ENCODE assay signal across 11 cellular contexts in genomic region chr13:99303863-99304521, GRCh38. TPM values are rescaled to one million over a fixed set of nuclear protein-coding genes. Genes with fewer than 3 reads are reported as not detected.
A peak's percentile ranks its signal among the peaks of the same experiment; 100 is the strongest.
DNase-seq lines count a peak whose midpoint lies in the region; ATAC-seq and TF ChIP-seq lines count a peak whose summit lies in the region.
"Had no signal": no experiment of that assay in that cellular context is flagged by ENCODE, and none has a peak within 500 bp of the region (broad histone marks: within the 10 kb centered on the region; RNA-seq: fewer than 3 reads in every experiment).

No MANE protein-coding gene starts in this region.

- H3K4me1 Mint-ChIP-seq in memory B cell: peaks cover 42% of the 10 kb centered on the region

- DNase-seq in activated T-cell treated with anti-CD3 and anti-CD28 coated beads for 1 hour (ENCODE audit: low read depth) (peak; percentile 25), activated T-cell treated with anti-CD3 and anti-CD28 coated beads for 4 hours (no peak), memory B cell (ENCODE audit: low spot score in 2 of 2) (no peak), foreskin keratinocyte (no peak), DMS53 treated with DMSO at 0.1 percent for 48 hours (lab: John Stamatoyannopoulos, UW; ENCODE audit: unreplicated experiment) (no peak)
- DNase-seq in activated T-helper 9 cell treated with anti-CD3 and anti-CD28 coated beads, Interleukin-2, amount 50 U/mL, for 16 hours (ENCODE audit: low read depth): peak; percentile 46
- DNase-seq: ACHN had no signal

- H3K27ac Mint-ChIP-seq in memory B cell: peak overlapping the region; percentile 87

- H3K4me3 Mint-ChIP-seq in memory B cell: peak overlapping the region; percentile 100

- ATAC-seq in memory B cell (ENCODE audit: low read depth) (no peak), foreskin keratinocyte (no peak), GM21528 (IDR thresholded peaks at IDR 0.05; ENCODE audit: low FRiP score, unreplicated experiment) (no peak)

- no peak for TF ChIP-seq CTCF in foreskin keratinocyte (conservative IDR thresholded peaks at IDR 0.05)

- no peaks in the 10 kb centered on the region for H3K9me3 Mint-ChIP-seq in memory B cell

- 76% methylated on average over 14 of the region's 14 CpGs for WGBS in thymus

- no peak overlapping the region for H3K4me3 ChIP-seq in thymus (ENCODE audit: low read length)

- H3K27me3 Mint-ChIP-seq in memory B cell: no peaks in the 10 kb centered on the region

- H3K9me3 ChIP-seq in thymus (ENCODE audit: control insufficient read depth): no peaks in the 10 kb centered on the region

- H3K4me1 ChIP-seq in thymus (ENCODE audit: control insufficient read depth, insufficient read depth, low read length) (no peaks in the 10 kb centered on the region), foreskin keratinocyte (peaks cover 7% of the 10 kb centered on the region)

- peaks cover 5% of the 10 kb centered on the region for H3K36me3 ChIP-seq in thymus (ENCODE audit: control insufficient read depth, insufficient read depth)

- H3K27me3 ChIP-seq in thymus (ENCODE audit: control insufficient read depth, insufficient read depth) (no peaks in the 10 kb centered on the region), foreskin keratinocyte (no peaks in the 10 kb centered on the region)

- peak overlapping the region; percentile 25 for H3K27ac ChIP-seq in thymus (ENCODE audit: low read depth)
- H3K27ac ChIP-seq in foreskin keratinocyte: no peak overlapping the region

- H3K36me3 Mint-ChIP-seq in memory B cell: peaks cover 38% of the 10 kb centered on the region

RNA-seq across cellular contexts. Expression of gene GPR183, which starts 3.2 kb away (rescaled TPM):
- 33.0 TPM for polyA plus RNA-seq in thymus
- total RNA-seq in foreskin keratinocyte: not detected in 2 replicates
- polyA plus RNA-seq in foreskin keratinocyte: not detected in 2 replicates
- total RNA-seq: renal cortical epithelial cell had no signal

RNA-seq across cellular contexts. Expression of gene GPR18, which starts 45.8 kb away (rescaled TPM):
- polyA plus RNA-seq in thymus: 6.7 TPM
- total RNA-seq in foreskin keratinocyte: not detected in 2 replicates
- not detected in 2 replicates for polyA plus RNA-seq in foreskin keratinocyte
- total RNA-seq: LHCN-M2, renal cortical epithelial cell had no signal

Comparison
In these comparisons a context has a peak if more than half of its experiments do, and no peak if none do; other contexts are left out.
1. DNase-seq: peak in activated T-cell treated with anti-CD3 and anti-CD28 coated beads for 1 hour (single experiment) and activated T-helper 9 cell treated with anti-CD3 and anti-CD28 coated beads, Interleukin-2, amount 50 U/mL, for 16 hours (single experiment); none in activated T-cell treated with anti-CD3 and anti-CD28 coated beads for 4 hours (single experiment), memory B cell (0 of 2), foreskin keratinocyte (0 of 2) and DMS53 treated with DMSO at 0.1 percent for 48 hours (single experiment).
2. RNA of gene GPR183, which starts 3.2 kb away (polyA plus RNA-seq): 33.0 TPM in thymus (single experiment); not detected in foreskin keratinocyte; every median in the first group is over 10 times any median in the second.